ENCODE assay signal across 8 cellular contexts in the genomic region with DNA sequence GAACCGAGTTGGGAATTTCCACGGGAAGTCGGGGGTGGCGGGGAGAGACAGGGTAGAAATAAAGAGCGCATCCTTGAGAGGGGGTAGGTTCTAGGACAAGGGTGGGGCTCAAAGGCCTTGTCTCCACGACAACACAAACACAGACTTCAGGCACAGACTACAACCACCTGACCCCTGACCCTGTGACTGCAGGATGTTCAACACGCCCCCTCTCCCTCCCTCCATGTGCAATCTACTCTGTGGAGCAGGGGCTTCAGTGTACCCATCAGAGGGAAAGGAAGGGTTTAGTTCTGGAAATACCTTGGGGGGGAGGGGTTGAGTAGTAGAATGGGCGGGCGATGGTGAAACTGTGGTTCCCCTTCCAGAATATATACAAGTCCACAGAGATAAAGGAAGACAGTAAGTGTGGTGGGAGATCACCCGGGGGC.
DNase-seq lines count a peak whose midpoint lies in the region; ATAC-seq and TF ChIP-seq lines count a peak whose summit lies in the region.

No MANE protein-coding gene starts in this region.

- peak overlapping the region; percentile 36 for H2AFZ ChIP-seq in MM.1S (ENCODE audit: low read length)

- no peak for ATAC-seq in HG03342 (IDR thresholded peaks at IDR 0.05; ENCODE audit: unreplicated experiment)
- ATAC-seq in GM18520 (IDR thresholded peaks at IDR 0.05; ENCODE audit: unreplicated experiment), result no peak

- no peaks in the 10 kb centered on the region for H3K9me2 ChIP-seq in MM.1S (replicated peaks; ENCODE audit: insufficient read depth, low read length)

- TF ChIP-seq CTCF in MM.1S (IDR thresholded peaks at IDR 0.05; ENCODE audit: low read length) (no peak), brain microvascular endothelial cell (IDR thresholded peaks at IDR 0.05; ENCODE audit: low read depth, low read length, missing control alignments) (no peak)

- H3K27ac ChIP-seq in MM.1S (ENCODE audit: low read length) (peak overlapping the region; percentile 99), brain microvascular endothelial cell (peak overlapping the region; percentile 93), skin epidermis (peak overlapping the region; percentile 89 to 100 (median 97))

- H3K36me3 ChIP-seq in ES-I3 (ENCODE audit: insufficient read depth, low read length) (peaks cover 4% of the 10 kb centered on the region), MM.1S (replicated peaks; ENCODE audit: insufficient read depth, low read length) (no peaks in the 10 kb centered on the region; the same call in 1 of the 2 replicates), brain microvascular endothelial cell (replicated peaks) (peaks cover 23% of the 10 kb centered on the region)

- H3K9ac ChIP-seq in ES-I3 (ENCODE audit: low read depth, low read length) (peak overlapping the region; percentile 85), MM.1S (ENCODE audit: low read length) (peak overlapping the region; percentile 90)

- in situ Hi-C loops in brain microvascular endothelial cell (cut with HindIII; ENCODE audit: low pct_ligation_motif_present, low sequenced_read_pairs), result no loop called here

- 0 out of 2 replicates have a peak, but pooled peaks cover 7% of the 10 kb centered on the region for H4K20me1 ChIP-seq in MM.1S (ENCODE audit: insufficient read depth, low read length)

- peak; percentile 56 for DNase-seq in MM.1S
- DNase-seq in T-helper 9 cell, result peak; percentile 68
- peak; percentile 89 for DNase-seq in brain microvascular endothelial cell
- peak; percentile 22 for DNase-seq in iPS-NIHi11 (ENCODE audit: low spot score)

- H3K4me3 ChIP-seq in MM.1S (ENCODE audit: low read length) (peak overlapping the region; percentile 94), brain microvascular endothelial cell (ENCODE audit: low read depth, low read length) (peak overlapping the region; percentile 93), skin epidermis (peak overlapping the region; percentile 61 to 89 (median 82))

- H3K27me3 ChIP-seq in MM.1S (replicated peaks; ENCODE audit: insufficient read depth, low read length) (no peaks in the 10 kb centered on the region), brain microvascular endothelial cell (replicated peaks) (no peaks in the 10 kb centered on the region)

- H3K9me3 ChIP-seq in ES-I3 (ENCODE audit: control insufficient read depth, insufficient read depth, low read length) (no peaks in the 10 kb centered on the region), MM.1S (replicated peaks; ENCODE audit: insufficient read depth, low read length) (no peaks in the 10 kb centered on the region)

- peak overlapping the region; percentile 80 for H3K4me2 ChIP-seq in MM.1S (ENCODE audit: low read depth, low read length)

- H3K4me1 ChIP-seq in ES-I3 (ENCODE audit: insufficient read depth, low read length), result peaks cover 14% of the 10 kb centered on the region; the same call in 1 of the 2 replicates
- H3K4me1 ChIP-seq in MM.1S (ENCODE audit: low read length), result peaks cover 34% of the 10 kb centered on the region

- peaks cover 81% of the 10 kb centered on the region for H3K79me2 ChIP-seq in MM.1S (ENCODE audit: low read length)

- peaks cover 44% of the 10 kb centered on the region for H3F3A ChIP-seq in MM.1S (ENCODE audit: insufficient read depth, low read length)

Comparison
In these comparisons a context has a peak if more than half of its experiments do, and no peak if none do; other contexts are left out.
1. DNase-seq: peak in every context shown above with its lines; median percentile 89 in brain microvascular endothelial cell; 68 in T-helper 9 cell; 56 in MM.1S; 22 in iPS-NIHi11.